Comparison of ENCODE assay signal across 27 cellular contexts in the genomic region with DNA sequence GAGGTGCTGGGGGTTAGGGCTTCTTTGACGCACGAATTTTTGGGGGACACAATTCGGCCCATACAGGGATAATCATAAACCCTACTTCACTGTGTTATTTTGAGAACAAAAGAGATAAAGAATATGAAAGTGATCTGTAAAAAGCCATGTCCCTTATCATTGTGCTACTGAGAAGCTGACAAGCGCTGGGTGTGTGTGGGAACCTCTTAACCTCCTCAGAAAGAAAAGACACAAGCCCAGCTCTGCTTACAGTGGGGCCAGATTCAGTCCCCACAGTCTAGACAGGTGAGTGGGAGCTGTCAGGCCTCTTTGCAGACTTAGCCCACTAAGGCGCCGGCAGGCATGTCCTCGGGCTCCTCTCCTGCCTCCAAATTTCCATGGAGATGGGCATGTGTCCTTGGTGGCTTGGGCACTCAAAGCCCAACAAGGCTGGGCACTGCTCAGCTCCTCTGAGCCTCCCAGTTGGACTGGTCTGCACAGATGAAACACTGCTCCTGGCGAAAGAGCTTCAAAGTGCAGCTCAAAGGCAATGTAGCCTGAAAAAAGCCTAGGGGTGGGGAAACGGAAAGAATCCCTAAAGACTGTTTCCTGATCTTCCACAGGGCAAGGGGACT.
"Had no signal": no experiment of that assay in that cellular context is flagged by ENCODE, and none has a peak within 500 bp of the region (broad histone marks: within the 10 kb centered on the region; RNA-seq: fewer than 3 reads in every experiment).

No MANE protein-coding gene starts in this region.

- H3K9me3 Mint-ChIP-seq: memory B cell; stimulated activated naive CD8-positive, alpha-beta T cell treated with anti-CD3 and anti-CD28 coated beads, Interleukin-15, amount 100 ng/mL, for 72 hours had no signal

- H3K27ac ChIP-seq: coronary artery, esophagus squamous epithelium, left lung, lower lobe of right lung, pancreas, suprapubic skin, transverse colon had no signal

- H3K27ac Mint-ChIP-seq: memory B cell had no signal

- H3K9me3 ChIP-seq: esophagus squamous epithelium, left lung, lower lobe of right lung, pancreas, suprapubic skin, transverse colon had no signal

- H3K4me2 ChIP-seq: smooth muscle cell had no signal

- H3K36me3 ChIP-seq: esophagus squamous epithelium, lower lobe of right lung, pancreas, suprapubic skin, transverse colon had no signal

- H3K4me3 Mint-ChIP-seq: memory B cell; naive B cell; natural killer cell treated with Interleukin-12 subunit alpha and Interleukin-12 subunit beta and Interleukin-15 and Interleukin-18, amount 100 ng/mL, for 72 hours; stimulated activated naive CD8-positive, alpha-beta T cell treated with anti-CD3 and anti-CD28 coated beads, Interleukin-15, amount 100 ng/mL, for 72 hours had no signal

- H3K27me3 Mint-ChIP-seq: memory B cell; stimulated activated naive CD8-positive, alpha-beta T cell treated with anti-CD3 and anti-CD28 coated beads, Interleukin-15, amount 100 ng/mL, for 72 hours had no signal

- H3K27me3 ChIP-seq: esophagus squamous epithelium, left lung, pancreas, suprapubic skin, transverse colon had no signal

- H3K4me3 ChIP-seq: coronary artery, esophagus squamous epithelium, left lung, lower lobe of right lung, pancreas, smooth muscle cell, suprapubic skin, transverse colon had no signal

- H3K4me1 Mint-ChIP-seq: stimulated activated naive CD8-positive, alpha-beta T cell treated with anti-CD3 and anti-CD28 coated beads, Interleukin-15, amount 100 ng/mL, for 72 hours had no signal

- ATAC-seq: left lung; lower lobe of right lung; natural killer cell treated with Interleukin-12 subunit alpha and Interleukin-12 subunit beta and Interleukin-15 and Interleukin-18, amount 100 ng/mL, for 72 hours; pancreas; sciatic nerve; stimulated activated naive CD8-positive, alpha-beta T cell treated with anti-CD3 and anti-CD28 coated beads, Interleukin-15, amount 100 ng/mL, for 72 hours had no signal

- DNase-seq: dermis blood vessel endothelial cell; effector memory CD4-positive, alpha-beta T cell; erythroblast; esophagus squamous epithelium; foreskin melanocyte; glutamatergic neuron; kidney; left lung; lower lobe of right lung; naive B cell; occipital lobe; pancreas; retina; stimulated activated CD4-positive, alpha-beta T cell treated with anti-CD3 and anti-CD28 coated beads, Interleukin-12 subunit alpha, Interleukin-12 subunit beta, amount 100 ng/mL, for 4 hours; stimulated activated CD4-positive, alpha-beta T cell treated with anti-CD3 and anti-CD28 coated beads, Interleukin-1b, Interleukin-23, amount 100 ng/mL, for 48 hours; stimulated activated CD4-positive, alpha-beta T cell treated with anti-CD3 and anti-CD28 coated beads, Interleukin-4, amount 100 ng/mL, for 1 hour; stimulated activated CD8-positive, alpha-beta memory T cell treated with anti-CD3 and anti-CD28 coated beads, Interleukin-4, amount 100 ng/mL, for 48 hours; stimulated activated naive CD4-positive, alpha-beta T cell; stimulated activated naive CD8-positive, alpha-beta T cell treated with anti-CD3 and anti-CD28 coated beads, Interleukin-15, amount 100 ng/mL, for 72 hours; transverse colon had no signal

- H3K4me1 ChIP-seq: left lung, lower lobe of right lung, pancreas had no signal

- H3K36me3 Mint-ChIP-seq: naive B cell had no signal

- FAIRE-seq: endometrium, kidney, pancreas had no signal
